Comparison of ENCODE assay signal across 1 cellular context in the genomic region with DNA sequence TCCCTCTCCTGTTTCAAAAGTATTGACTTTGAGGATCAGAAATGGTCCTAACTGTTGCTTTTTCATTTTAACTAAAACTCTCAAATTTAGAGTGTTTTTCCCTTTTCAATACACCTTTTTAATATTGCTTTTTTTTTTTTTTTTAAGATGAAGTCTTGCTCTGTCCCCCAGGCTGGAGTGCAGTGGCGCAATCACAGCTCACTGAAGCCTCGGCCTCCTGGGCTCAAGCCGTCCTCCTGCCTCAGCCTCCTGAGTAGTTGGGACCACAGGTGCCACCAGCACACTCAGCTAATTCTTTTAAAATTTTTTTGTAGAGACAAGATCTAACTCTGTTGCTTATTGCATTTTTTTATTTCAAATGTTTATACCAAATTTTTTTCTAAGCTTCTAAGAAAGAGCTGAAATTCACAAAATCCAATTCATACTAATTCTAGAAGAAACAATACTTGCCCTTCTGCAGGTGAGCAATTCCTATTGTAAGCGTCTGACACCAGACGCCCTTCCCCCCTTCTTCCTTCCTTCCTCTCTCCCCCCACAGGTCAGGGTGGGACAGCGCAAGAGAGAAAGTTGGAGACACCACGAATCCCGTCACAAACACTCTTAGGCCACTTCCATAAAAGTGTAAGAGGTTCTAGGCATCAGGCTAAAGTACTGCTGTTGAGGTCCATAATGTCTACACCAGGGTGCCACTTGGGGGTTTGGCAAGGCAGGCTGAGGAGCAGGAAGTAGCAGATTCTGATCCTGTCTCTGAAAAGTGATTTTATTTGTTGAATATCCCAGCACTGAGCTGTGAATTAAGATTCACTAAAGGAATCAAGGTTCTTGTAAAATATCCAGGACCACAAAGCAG.
TF ChIP-seq lines count a peak whose summit lies in the region.

No MANE protein-coding gene starts in this region.

TF ChIP-seq in GM23338, 12 proteins besides CTCF, POLR2A, EP300 and RAD21 (continued from another document):
- TF ChIP-seq JUNB (IDR thresholded peaks at IDR 0.05; ENCODE audit: unreplicated experiment), result no peak
- TF ChIP-seq ZNF462 (CRISPR knock-in tag; IDR thresholded peaks at IDR 0.05), result no peak
- no peak for TF ChIP-seq REST (IDR thresholded peaks at IDR 0.05; ENCODE audit: unreplicated experiment)
